In genomic region chr6:83057705-83058321, GRCh38 we compare ENCODE assay signal across 7 cellular contexts. TPM values are rescaled to one million over a fixed set of nuclear protein-coding genes. Genes with fewer than 3 reads are reported as not detected.
A peak's percentile ranks its signal among the peaks of the same experiment; 100 is the strongest.
DNase-seq lines count a peak whose midpoint lies in the region; ATAC-seq, FAIRE-seq and TF ChIP-seq lines count a peak whose summit lies in the region.

No MANE protein-coding gene starts in this region.

- no peak for TF ChIP-seq EP300 in tibial nerve (IDR thresholded peaks at IDR 0.05)

- DNase-seq in NCI-H226, result peak; percentile 21
- DNase-seq in astrocyte of the cerebellum (ENCODE audit: low read depth), result no peak
- DNase-seq in tibial nerve (ENCODE audit: low spot score in 2 of 2), result peak in 1 of 2 donors; percentile 18

- H3K27ac ChIP-seq in DOHH2 (ENCODE audit: low read depth, low read length) (no peak overlapping the region), tibial nerve (no peak overlapping the region)

- no peak for TF ChIP-seq POLR2A in tibial nerve (IDR thresholded peaks at IDR 0.05)

- no peaks in the 10 kb centered on the region for H3K27me3 ChIP-seq in DOHH2 (ENCODE audit: control insufficient read depth, low read length)
- no peaks in the 10 kb centered on the region for H3K27me3 ChIP-seq in tibial nerve

- peak overlapping the region; percentile 28; the same call in 1 of the 2 replicates for H3K4me2 ChIP-seq in DOHH2 (ENCODE audit: low read length)

- H3K9me2 ChIP-seq in DOHH2 (replicated peaks; ENCODE audit: control insufficient read depth, low read length), result no peaks in the 10 kb centered on the region

- H3K79me2 ChIP-seq in DOHH2 (ENCODE audit: control insufficient read depth, low read length), result peaks cover 28% of the 10 kb centered on the region

- ATAC-seq in GM19043 (IDR thresholded peaks at IDR 0.05; ENCODE audit: low read depth, unreplicated experiment) (peak; percentile 85), HG03097 (IDR thresholded peaks at IDR 0.05; ENCODE audit: low FRiP score, unreplicated experiment) (peak; percentile 69)

- H3K36me3 ChIP-seq in DOHH2 (ENCODE audit: control insufficient read depth, low read length), result peaks cover 55% of the 10 kb centered on the region
- H3K36me3 ChIP-seq in tibial nerve, result peaks cover 0 to 15% (median 0%) of the 10 kb centered on the region in 3 donors

- no peaks in the 10 kb centered on the region; the same call in 1 of the 2 replicates for H3F3A ChIP-seq in DOHH2 (ENCODE audit: control insufficient read depth, insufficient read depth)

- FAIRE-seq in islet of Langerhans (lab: Jason Lieb, UNC), result peak; percentile 98

- WGBS in tibial nerve, 2 donors, result 24 to 29% methylated on average over 4 of the region's 4 CpGs

- H3K4me3 ChIP-seq in DOHH2 (ENCODE audit: low read length) (no peak overlapping the region), astrocyte of the cerebellum (ENCODE audit: low read depth, low read length) (no peak overlapping the region), tibial nerve (no peak overlapping the region)

- H3K9me3 ChIP-seq in DOHH2 (ENCODE audit: control insufficient read depth, insufficient read depth, low read length) (no peaks in the 10 kb centered on the region), tibial nerve (no peaks in the 10 kb centered on the region)

- H3K4me1 ChIP-seq in DOHH2 (ENCODE audit: control insufficient read depth, low read length) (peaks cover 25% of the 10 kb centered on the region), tibial nerve (peaks cover 0 to 8% (median 0%) of the 10 kb centered on the region in 4 donors)

- TF ChIP-seq CTCF in DOHH2 (IDR thresholded peaks at IDR 0.05; ENCODE audit: low read depth, low read length, poor library complexity, severe bottlenecking) (peak; percentile 76), astrocyte of the cerebellum (IDR thresholded peaks at IDR 0.05; ENCODE audit: low read depth, low read length, missing control alignments) (peak; percentile 90), tibial nerve (IDR thresholded peaks at IDR 0.05) (peak; percentile 22 to 56 (median 40))

- no peaks in the 10 kb centered on the region for H4K20me1 ChIP-seq in DOHH2 (ENCODE audit: control insufficient read depth, insufficient read depth, low read depth, low read length)

- in situ Hi-C loops in astrocyte of the cerebellum (cut with HindIII; ENCODE audit: low sequenced_read_pairs), result no loop called here

RNA-seq across cellular contexts. Expression of gene UBE3D, which starts 7.8 kb away (rescaled TPM):
- total RNA-seq in tibial nerve, result 10 to 100 TPM in 3 of 4 donors, 1 to 10 TPM in 1; 6.3 to 21.9 (median 18.3) TPM

RNA-seq across cellular contexts. Expression of gene DOP1A, which starts 9.7 kb away (rescaled TPM):
- 10 to 100 TPM; 30.6 to 43.5 (median 37.9) TPM for total RNA-seq in tibial nerve

Comparison
In these comparisons a context has a peak if more than half of its experiments do, and no peak if none do; other contexts are left out.
1. CTCF ChIP-seq: peak in every context shown above with its lines; median percentile 90 in astrocyte of the cerebellum; 76 in DOHH2; 40 in tibial nerve.